ENCODE assay signal across 8 cellular contexts in genomic region chr5:131357739-131358561, GRCh38.
DNase-seq lines count a peak whose midpoint lies in the region; ATAC-seq and TF ChIP-seq lines count a peak whose summit lies in the region.

No MANE protein-coding gene starts in this region.

- H3K36me3 ChIP-seq in stomach = peaks cover 0 to 31% (median 28%) of the 10 kb centered on the region in 4 donors
- no peaks in the 10 kb centered on the region for H3K36me3 ChIP-seq in PC-9 (ENCODE audit: low read depth)

- H3K27me3 ChIP-seq in stomach (no peaks in the 10 kb centered on the region), PC-9 (ENCODE audit: insufficient read depth, low read depth) (no peaks in the 10 kb centered on the region)

- H3K27ac ChIP-seq in stomach (peak overlapping the region in 1 of 5 donors; percentile 15), PC-9 (no peak overlapping the region)

- no peak overlapping the region for H2AFZ ChIP-seq in PC-9

- POLR2A ChIA-PET in PC-9 (lab: Charles Lee; ENCODE audit: unreplicated experiment) = no interaction called here

- BruUV-seq in PC-9 (replicated peaks; lab: Mats Ljungman, UMichigan) = no TSS peak

- H3F3A ChIP-seq in PC-9 (ENCODE audit: insufficient read depth, low read depth) = peaks cover 6% of the 10 kb centered on the region; the same call in 1 of the 2 replicates

- DNase-seq in activated T-cell treated with anti-CD3 and anti-CD28 coated beads, Interleukin-2, amount 50 U/mL, for 48 hours = peak; percentile 59 to 62
- DNase-seq in stimulated activated CD4-positive, alpha-beta T cell treated with anti-CD3 and anti-CD28 coated beads, Interleukin-4, amount 100 ng/mL, for 1 hour = peak; percentile 42
- DNase-seq in stomach (no peak), COLO829 (ENCODE audit: low spot score) (no peak), PC-9 (no peak)

- 56 to 67% (median 59%) methylated on average over 5 of the region's 5 CpGs for WGBS in stomach, 5 donors

- H3K79me2 ChIP-seq in PC-9 (ENCODE audit: low read depth) = no peaks in the 10 kb centered on the region

- H3K9me2 ChIP-seq in PC-9 (ENCODE audit: insufficient read depth) = no peaks in the 10 kb centered on the region

- peaks cover 5% of the 10 kb centered on the region for H4K20me1 ChIP-seq in PC-9 (ENCODE audit: insufficient read depth)

- CTCF ChIA-PET in PC-9 (lab: Charles Lee) = no interaction called here

- intact Hi-C loops in stomach (cut with DNase I; ENCODE audit: low total_unique reads) (no loop called here), PC-9 (cut with micrococcal nuclease; ENCODE audit: unreplicated experiment) (no loop called here)

- H3K4me1 ChIP-seq in stomach = peaks cover 0 to 32% (median 18%) of the 10 kb centered on the region in 4 donors
- no peaks in the 10 kb centered on the region for H3K4me1 ChIP-seq in PC-9 (replicated peaks; ENCODE audit: insufficient read depth)

- TF ChIP-seq CTCF in stomach (IDR thresholded peaks at IDR 0.05) (no peak), PC-9 (conservative IDR thresholded peaks at IDR 0.05) (no peak)

- H3K9me3 ChIP-seq in stomach (no peaks in the 10 kb centered on the region), PC-9 (ENCODE audit: insufficient read depth, low read depth) (no peaks in the 10 kb centered on the region)

- peak; percentile 53 for ATAC-seq in GM19455 (IDR thresholded peaks at IDR 0.05; ENCODE audit: unreplicated experiment)
- peak; percentile 39 for ATAC-seq in HG03521 (IDR thresholded peaks at IDR 0.05; ENCODE audit: unreplicated experiment)
- ATAC-seq in GM18520 (IDR thresholded peaks at IDR 0.05; ENCODE audit: unreplicated experiment) = no peak

- no peak overlapping the region for H3K4me2 ChIP-seq in PC-9

- no peak for TF ChIP-seq POLR2A in stomach (IDR thresholded peaks at IDR 0.05)

- H3K4me3 ChIP-seq in stomach = no peak overlapping the region
- no peak overlapping the region for H3K4me3 ChIP-seq in PC-9

- no peak for TF ChIP-seq EP300 in stomach (IDR thresholded peaks at IDR 0.05)

Comparison
In these comparisons a context has a peak if more than half of its experiments do, and no peak if none do; other contexts are left out.
1. DNase-seq: peak in activated T-cell treated with anti-CD3 and anti-CD28 coated beads, Interleukin-2, amount 50 U/mL, for 48 hours (2 of 2) and stimulated activated CD4-positive, alpha-beta T cell treated with anti-CD3 and anti-CD28 coated beads, Interleukin-4, amount 100 ng/mL, for 1 hour (single experiment); none in stomach (single experiment), COLO829 (single experiment) and PC-9 (0 of 2).